ENCODE assay signal across 18 cellular contexts in genomic region chr1:78227705-78228260, GRCh38.
"Had no signal": no experiment of that assay in that cellular context is flagged by ENCODE, and none has a peak within 500 bp of the region (broad histone marks: within the 10 kb centered on the region; RNA-seq: fewer than 3 reads in every experiment).

No MANE protein-coding gene starts in this region.

- H3K27ac ChIP-seq: heart left ventricle, left lung, tibial artery had no signal

- H3K4me3 Mint-ChIP-seq: activated CD4-positive, alpha-beta memory T cell treated with anti-CD3 and anti-CD28 coated beads for 36 hours; activated naive CD4-positive, alpha-beta T cell treated with anti-CD3 and anti-CD28 coated beads, Interleukin-2, amount 10 ng/mL, durations not matched to agents 7 days and 5 days; activated T-cell treated with anti-CD3 and anti-CD28 coated beads, Interleukin-2, amount 50 U/mL, for 72 hours; naive thymus-derived CD4-positive, alpha-beta T cell; stimulated activated naive CD8-positive, alpha-beta T cell treated with anti-CD3 and anti-CD28 coated beads, Interleukin-15, Interleukin-2, amounts not matched to agents 100 ng/mL and 50 ng/mL, for 24 hours had no signal

- DNase-seq: activated CD4-positive, alpha-beta memory T cell treated with anti-CD3 and anti-CD28 coated beads for 36 hours; activated CD4-positive, alpha-beta T cell treated with anti-CD3 and anti-CD28 coated beads for 48 hours; activated effector memory CD4-positive, alpha-beta T cell treated with Interleukin-2 at 50 U/mL for 16 hours; activated naive CD4-positive, alpha-beta T cell treated with anti-CD3 and anti-CD28 coated beads, Interleukin-2, amount 10 ng/mL, durations not matched to agents 7 days and 5 days; activated T-cell treated with anti-CD3 and anti-CD28 coated beads, Interleukin-2, amount 50 U/mL, for 72 hours; caudate nucleus; dermis blood vessel endothelial cell; effector CD8-positive, alpha-beta T cell; esophagus squamous epithelium; heart left ventricle; left lung; naive thymus-derived CD4-positive, alpha-beta T cell; stimulated activated CD4-positive, alpha-beta T cell treated with anti-CD3 and anti-CD28 coated beads, Interleukin-1b, Interleukin-23, amount 100 ng/mL, for 48 hours; tibial artery had no signal

- H3K9me3 Mint-ChIP-seq: activated CD4-positive, alpha-beta memory T cell treated with anti-CD3 and anti-CD28 coated beads for 36 hours; activated naive CD4-positive, alpha-beta T cell treated with anti-CD3 and anti-CD28 coated beads, Interleukin-2, amount 10 ng/mL, durations not matched to agents 7 days and 5 days; stimulated activated naive CD8-positive, alpha-beta T cell treated with anti-CD3 and anti-CD28 coated beads, Interleukin-15, Interleukin-2, amounts not matched to agents 100 ng/mL and 50 ng/mL, for 24 hours had no signal

- H3K36me3 ChIP-seq: esophagus squamous epithelium, gastroesophageal sphincter, heart left ventricle, left lung, tibial artery had no signal

- H3K4me1 ChIP-seq: left lung, tibial artery had no signal

- H3K4me3 ChIP-seq: esophagus squamous epithelium, gastroesophageal sphincter, heart left ventricle, left lung, tibial artery had no signal

- H3K27me3 ChIP-seq: gastroesophageal sphincter, heart left ventricle, left lung, tibial artery had no signal

- ATAC-seq: activated T-cell treated with anti-CD3 and anti-CD28 coated beads, Interleukin-2, amount 50 U/mL, for 72 hours; heart left ventricle; left lung; naive thymus-derived CD4-positive, alpha-beta T cell had no signal

- H3K4me1 Mint-ChIP-seq: activated naive CD4-positive, alpha-beta T cell treated with anti-CD3 and anti-CD28 coated beads, Interleukin-2, amount 10 ng/mL, durations not matched to agents 7 days and 5 days; naive thymus-derived CD4-positive, alpha-beta T cell had no signal

- H3K27ac Mint-ChIP-seq: activated CD4-positive, alpha-beta memory T cell treated with anti-CD3 and anti-CD28 coated beads for 36 hours; activated naive CD4-positive, alpha-beta T cell treated with anti-CD3 and anti-CD28 coated beads, Interleukin-2, amount 10 ng/mL, durations not matched to agents 7 days and 5 days; activated T-cell treated with anti-CD3 and anti-CD28 coated beads, Interleukin-2, amount 50 U/mL, for 72 hours; naive thymus-derived CD4-positive, alpha-beta T cell; progenitor cell of endocrine pancreas; stimulated activated naive CD8-positive, alpha-beta T cell treated with anti-CD3 and anti-CD28 coated beads, Interleukin-15, Interleukin-2, amounts not matched to agents 100 ng/mL and 50 ng/mL, for 24 hours had no signal

- H3K27me3 Mint-ChIP-seq: activated CD4-positive, alpha-beta memory T cell treated with anti-CD3 and anti-CD28 coated beads for 36 hours had no signal

- H3K36me3 Mint-ChIP-seq: activated CD4-positive, alpha-beta memory T cell treated with anti-CD3 and anti-CD28 coated beads for 36 hours; activated naive CD4-positive, alpha-beta T cell treated with anti-CD3 and anti-CD28 coated beads, Interleukin-2, amount 10 ng/mL, durations not matched to agents 7 days and 5 days; brain; naive thymus-derived CD4-positive, alpha-beta T cell had no signal

- H3K9me3 ChIP-seq: tibial artery had no signal
